ENCODE assay signal across 10 cellular contexts in the genomic region with DNA sequence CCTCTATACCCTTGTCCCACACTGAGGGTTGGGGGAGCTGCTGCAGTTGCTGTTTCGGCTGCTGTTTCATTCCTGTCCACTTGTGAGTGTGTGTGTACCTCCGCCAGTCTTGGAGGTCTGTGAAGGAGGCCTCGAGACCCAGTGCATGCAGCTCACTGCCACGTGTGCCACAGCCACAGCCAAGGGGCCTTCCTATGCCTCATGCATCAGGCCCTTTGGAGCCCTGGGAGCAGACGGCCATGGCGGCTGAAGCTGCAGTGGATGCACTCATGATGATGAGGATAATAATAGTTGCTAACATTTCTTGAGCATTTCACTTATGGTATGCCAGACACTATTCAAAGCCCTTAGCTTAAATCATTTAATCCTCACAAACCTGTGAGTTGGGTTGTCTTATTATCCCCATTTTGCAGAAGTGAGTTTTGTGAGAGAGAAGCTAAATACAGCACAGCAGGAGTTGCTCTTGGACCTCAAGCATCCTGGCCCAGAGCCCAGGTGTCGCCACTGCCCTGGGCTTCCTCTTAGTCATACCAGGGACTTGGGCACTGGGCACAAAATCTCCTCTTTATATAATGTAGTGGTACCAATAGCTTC.
A peak's percentile ranks its signal among the peaks of the same experiment; 100 is the strongest.
DNase-seq lines count a peak whose midpoint lies in the region; TF ChIP-seq lines count a peak whose summit lies in the region.
"Had no signal": no experiment of that assay in that cellular context is flagged by ENCODE, and none has a peak within 500 bp of the region (broad histone marks: within the 10 kb centered on the region; RNA-seq: fewer than 3 reads in every experiment).

No MANE protein-coding gene starts in this region.

- H3K27me3 ChIP-seq in BE2C, result no peaks in the 10 kb centered on the region
- H3K27me3 ChIP-seq: SJSA1 had no signal

- DNase-seq in DMS79 (lab: John Stamatoyannopoulos, UW) (peak; percentile 23), DMS79 treated with DMSO at 0.1 percent for 48 hours (lab: John Stamatoyannopoulos, UW) (no peak), RWPE1 (ENCODE audit: low spot score) (no peak), endothelial cell (ENCODE audit: low spot score) (no peak), osteocyte (ENCODE audit: extremely low spot score, unreplicated experiment) (no peak), NCI-H1048 (lab: John Stamatoyannopoulos, UW) (no peak), BE2C (no peak), NCI-H1105 treated with DMSO at 0.1 percent for 48 hours (lab: John Stamatoyannopoulos, UW) (no peak)

- H3K9me3 Mint-ChIP-seq in endothelial cell (ENCODE audit: unreplicated experiment), result no peaks in the 10 kb centered on the region
- no peaks in the 10 kb centered on the region for H3K9me3 Mint-ChIP-seq in osteocyte (ENCODE audit: unreplicated experiment)

- no peaks in the 10 kb centered on the region for H3K9me3 ChIP-seq in BE2C
- H3K9me3 ChIP-seq: SJSA1 had no signal

- H3K36me3 ChIP-seq in BE2C, result no peaks in the 10 kb centered on the region
- H3K36me3 ChIP-seq: SJSA1 had no signal

- peaks cover 46% of the 10 kb centered on the region for H3K4me1 ChIP-seq in BE2C

- peaks cover under 1% of the 10 kb centered on the region for H3K36me3 Mint-ChIP-seq in endothelial cell (ENCODE audit: low read depth, unreplicated experiment)
- no peaks in the 10 kb centered on the region for H3K36me3 Mint-ChIP-seq in osteocyte (ENCODE audit: unreplicated experiment)

- H3K4me3 Mint-ChIP-seq in endothelial cell (ENCODE audit: unreplicated experiment), result no peak overlapping the region
- H3K4me3 Mint-ChIP-seq in osteocyte (ENCODE audit: unreplicated experiment), result no peak overlapping the region

- CTCF ChIA-PET in RWPE1 (lab: Yijun Ruan, JAX), result interaction anchor here (0.5 to 1.1 kb wide), 3 partner anchors 24 to 241 kb away, joined by 3 read pairs; no protein-coding TSS in a partner anchor

- peak overlapping the region; percentile 57 for H3K27ac Mint-ChIP-seq in endothelial cell (ENCODE audit: unreplicated experiment)
- H3K27ac Mint-ChIP-seq in osteocyte (ENCODE audit: unreplicated experiment), result peak overlapping the region; percentile 13

- POLR2A ChIA-PET in RWPE1 (lab: Yijun Ruan, JAX; ENCODE audit: low non-redundant PET), result no interaction called here

- H3K27ac ChIP-seq in RWPE1, result peak overlapping the region; percentile 70
- H3K27ac ChIP-seq: 22Rv1 had no signal

- H3K27me3 Mint-ChIP-seq in endothelial cell (ENCODE audit: unreplicated experiment) (peaks cover 8% of the 10 kb centered on the region), osteocyte (ENCODE audit: unreplicated experiment) (no peaks in the 10 kb centered on the region)

- H3K4me1 Mint-ChIP-seq in endothelial cell (ENCODE audit: unreplicated experiment), result peaks cover 25% of the 10 kb centered on the region
- peaks cover 35% of the 10 kb centered on the region for H3K4me1 Mint-ChIP-seq in osteocyte (ENCODE audit: unreplicated experiment)

- TF ChIP-seq CTCF in RWPE1 (conservative IDR thresholded peaks at IDR 0.05; ENCODE audit: low read depth) (no peak), endothelial cell (IDR thresholded peaks at IDR 0.05; ENCODE audit: unreplicated experiment) (no peak), osteocyte (IDR thresholded peaks at IDR 0.05) (no peak), BE2C (IDR thresholded peaks at IDR 0.05; ENCODE audit: low read depth, low read length) (no peak)

- H3K4me3 ChIP-seq in BE2C (ENCODE audit: low read depth, low read length), result no peak overlapping the region
- H3K4me3 ChIP-seq: SJSA1 had no signal
